In the genomic region with DNA sequence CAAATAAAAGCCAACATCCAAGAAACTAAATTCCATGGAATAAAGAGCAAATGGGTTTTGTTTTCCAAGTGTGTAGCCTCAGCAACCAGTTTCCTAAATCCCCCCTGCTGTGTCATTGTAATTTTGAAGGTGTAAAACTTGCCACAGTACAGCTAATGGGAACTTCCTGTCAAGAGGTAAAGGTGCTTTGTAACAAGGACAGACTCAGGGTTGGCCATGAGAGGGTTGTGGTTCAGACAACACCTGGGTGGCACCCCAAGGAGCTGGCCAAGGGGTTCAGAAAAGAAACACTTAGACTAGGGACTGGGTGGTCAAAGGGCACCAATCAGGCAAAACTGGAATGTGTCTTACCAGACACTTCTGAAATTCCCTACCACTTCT, we compare ENCODE assay signal across 20 cellular contexts. TPM values are rescaled to one million over a fixed set of nuclear protein-coding genes. Genes with fewer than 3 reads are reported as not detected.
DNase-seq lines count a peak whose midpoint lies in the region; ATAC-seq and TF ChIP-seq lines count a peak whose summit lies in the region.
"Had no signal": no experiment of that assay in that cellular context is flagged by ENCODE, and none has a peak within 500 bp of the region (broad histone marks: within the 10 kb centered on the region; RNA-seq: fewer than 3 reads in every experiment).

No MANE protein-coding gene starts in this region.

- H3K36me3 Mint-ChIP-seq in activated CD8-positive, alpha-beta T cell treated with anti-CD3 and anti-CD28 coated beads for 36 hours (ENCODE audit: low read depth), result peaks cover 58% of the 10 kb centered on the region

- no peak for TF ChIP-seq CTCF in A673 (conservative IDR thresholded peaks at IDR 0.05; ENCODE audit: low read depth, low read length)
- no peak for TF ChIP-seq CTCF in activated CD8-positive, alpha-beta T cell treated with anti-CD3 and anti-CD28 coated beads for 36 hours (IDR thresholded peaks at IDR 0.05)
- TF ChIP-seq CTCF in PC-9 (conservative IDR thresholded peaks at IDR 0.05), result no peak

- H3K27me3 ChIP-seq in A673 (replicated peaks; ENCODE audit: insufficient read depth, low read depth, low read length, poor library complexity) (no peaks in the 10 kb centered on the region), iPS DF 6.9 (ENCODE audit: control insufficient read depth, insufficient read depth, low read length) (no peaks in the 10 kb centered on the region), PC-9 (ENCODE audit: insufficient read depth, low read depth) (no peaks in the 10 kb centered on the region)
- H3K27me3 ChIP-seq: BE2C, uterus had no signal

- BruUV-seq in A673 (replicated peaks; lab: Mats Ljungman, UMichigan) (no TSS peak), PC-9 (replicated peaks; lab: Mats Ljungman, UMichigan) (no TSS peak)

- peak overlapping the region; percentile 43 for H3K27ac Mint-ChIP-seq in activated CD8-positive, alpha-beta T cell treated with anti-CD3 and anti-CD28 coated beads for 36 hours

- H3K4me2 ChIP-seq in PC-9, result no peak overlapping the region

- H3K9me3 Mint-ChIP-seq in activated CD8-positive, alpha-beta T cell treated with anti-CD3 and anti-CD28 coated beads for 36 hours, result no peaks in the 10 kb centered on the region
- H3K9me3 Mint-ChIP-seq: IgD-negative memory B cell, natural killer cell had no signal

- H3K4me1 ChIP-seq in A673 (ENCODE audit: insufficient read depth, low read length, poor library complexity, severe bottlenecking) (peaks cover 24% of the 10 kb centered on the region), iPS DF 6.9 (ENCODE audit: control insufficient read depth, insufficient read depth, low read length) (peaks cover 7% of the 10 kb centered on the region; the same call in 1 of the 2 replicates), PC-9 (replicated peaks; ENCODE audit: insufficient read depth) (no peaks in the 10 kb centered on the region)
- H3K4me1 ChIP-seq: BE2C, uterus had no signal

- intact Hi-C loops in A673 (cut with micrococcal nuclease; ENCODE audit: unreplicated experiment), result no loop called here
- intact Hi-C loops in activated CD8-positive, alpha-beta T cell treated with anti-CD3 and anti-CD28 coated beads for 36 hours (cut with micrococcal nuclease), result no loop called here
- intact Hi-C loops in PC-9 (cut with micrococcal nuclease; ENCODE audit: unreplicated experiment), result no loop called here

- no peak for ATAC-seq in activated CD8-positive, alpha-beta T cell treated with anti-CD3 and anti-CD28 coated beads for 36 hours
- ATAC-seq in HG03354 (IDR thresholded peaks at IDR 0.05; ENCODE audit: poor library complexity, severe bottlenecking, unreplicated experiment), result no peak
- ATAC-seq: natural killer cell, right cardiac atrium had no signal

- CTCF ChIA-PET in A673 (lab: Charles Lee), result no interaction called here
- CTCF ChIA-PET in activated CD8-positive, alpha-beta T cell treated with anti-CD3 and anti-CD28 coated beads for 36 hours (lab: Charles Lee), result no interaction called here
- CTCF ChIA-PET in PC-9 (lab: Charles Lee), result no interaction called here

- no peaks in the 10 kb centered on the region for H3K79me2 ChIP-seq in PC-9 (ENCODE audit: low read depth)

- no peaks in the 10 kb centered on the region for H3K9me2 ChIP-seq in PC-9 (ENCODE audit: insufficient read depth)

- no peak overlapping the region for H2AFZ ChIP-seq in PC-9

- H3K4me3 Mint-ChIP-seq in activated CD8-positive, alpha-beta T cell treated with anti-CD3 and anti-CD28 coated beads for 36 hours, result no peak overlapping the region
- H3K4me3 Mint-ChIP-seq: natural killer cell had no signal

- H3K27me3 Mint-ChIP-seq in activated CD8-positive, alpha-beta T cell treated with anti-CD3 and anti-CD28 coated beads for 36 hours, result no peaks in the 10 kb centered on the region
- H3K27me3 Mint-ChIP-seq: IgD-negative memory B cell had no signal

- peak; percentile 7 for DNase-seq in A673 (ENCODE audit: low spot score)
- peak; percentile 12 for DNase-seq in COR-L47 (lab: John Stamatoyannopoulos, UW)
- DNase-seq in activated CD8-positive, alpha-beta T cell treated with anti-CD3 and anti-CD28 coated beads for 36 hours, result no peak
- DNase-seq in iPS DF 6.9 (ENCODE audit: low read depth, low spot score), result peak; percentile 72
- no peak for DNase-seq in T-helper 9 cell
- DNase-seq in PC-9, result no peak
- no peak for DNase-seq in NCI-H187 (lab: John Stamatoyannopoulos, UW)
- DNase-seq: activated CD4-positive, alpha-beta T cell treated with anti-CD3 and anti-CD28 coated beads for 48 hours; activated gamma-delta T cell treated with Interleukin-2 at 50 U/mL for 16 hours; BE2C; left ventricle myocardium superior; natural killer cell; NCI-H1436; NCI-H524 treated with DMSO at 0.1 percent for 48 hours; right cardiac atrium; stimulated activated CD4-positive, alpha-beta T cell treated with anti-CD3 and anti-CD28 coated beads, Interleukin-2, amount 100 ng/mL, for 48 hours; uterus had no signal

- H4K20me1 ChIP-seq in PC-9 (ENCODE audit: insufficient read depth), result no peaks in the 10 kb centered on the region

- no peaks in the 10 kb centered on the region for H3F3A ChIP-seq in PC-9 (ENCODE audit: insufficient read depth, low read depth)

- H3K27ac ChIP-seq in A673 (ENCODE audit: low read depth, low read length, poor library complexity, severe bottlenecking), result no peak overlapping the region
- H3K27ac ChIP-seq in iPS DF 6.9 (ENCODE audit: low read length), result peak overlapping the region; percentile 46
- no peak overlapping the region for H3K27ac ChIP-seq in PC-9
- H3K27ac ChIP-seq: epithelial cell of prostate, uterus had no signal

- H3K9me3 ChIP-seq in A673 (ENCODE audit: low read depth, low read length, poor library complexity, severe bottlenecking), result no peaks in the 10 kb centered on the region
- no peaks in the 10 kb centered on the region for H3K9me3 ChIP-seq in iPS DF 6.9 (ENCODE audit: control insufficient read depth, insufficient read depth, low read length)
- no peaks in the 10 kb centered on the region for H3K9me3 ChIP-seq in PC-9 (ENCODE audit: insufficient read depth, low read depth)
- H3K9me3 ChIP-seq: BE2C, uterus had no signal

- H3K4me3 ChIP-seq in A673 (ENCODE audit: low read depth, low read length, poor library complexity, severe bottlenecking) (no peak overlapping the region), iPS DF 6.9 (ENCODE audit: low read length) (no peak overlapping the region), PC-9 (no peak overlapping the region)
- H3K4me3 ChIP-seq: uterus had no signal

- POLR2A ChIA-PET in A673 (lab: Charles Lee; ENCODE audit: low non-redundant PET) (no interaction called here), PC-9 (lab: Charles Lee; ENCODE audit: unreplicated experiment) (no interaction called here)
- POLR2A ChIA-PET in activated CD8-positive, alpha-beta T cell treated with anti-CD3 and anti-CD28 coated beads for 36 hours (lab: Charles Lee), result no interaction called here

- H3K4me1 Mint-ChIP-seq in activated CD8-positive, alpha-beta T cell treated with anti-CD3 and anti-CD28 coated beads for 36 hours (ENCODE audit: low read depth), result peaks cover 3% of the 10 kb centered on the region
- H3K4me1 Mint-ChIP-seq: natural killer cell had no signal

- peaks cover 61% of the 10 kb centered on the region for H3K36me3 ChIP-seq in A673 (ENCODE audit: insufficient read depth, low read length, poor library complexity, severe bottlenecking)
- peaks cover 32% of the 10 kb centered on the region for H3K36me3 ChIP-seq in iPS DF 6.9 (ENCODE audit: control insufficient read depth, insufficient read depth, low read length)
- H3K36me3 ChIP-seq in PC-9 (ENCODE audit: low read depth), result no peaks in the 10 kb centered on the region
- H3K36me3 ChIP-seq: uterus had no signal

RNA-seq across cellular contexts. Expression of a gene that starts 52.4 kb away (rescaled TPM):
- total RNA-seq in A673 (2021), result 64.3 and 68.2 TPM in 2 replicates
- 10 to 100 TPM; 23.6 to 23.7 TPM for total RNA-seq in activated CD8-positive, alpha-beta T cell treated with anti-CD3 and anti-CD28 coated beads for 36 hours
- total RNA-seq in PC-9 (2021), result 16.7 and 24.2 TPM in 2 replicates

Comparison
In these comparisons a context has a peak if more than half of its experiments do, and no peak if none do; other contexts are left out.
1. DNase-seq: peak in A673 (single experiment), COR-L47 (single experiment) and iPS DF 6.9 (single experiment); none in activated CD8-positive, alpha-beta T cell treated with anti-CD3 and anti-CD28 coated beads for 36 hours (single experiment), T-helper 9 cell (single experiment), PC-9 (0 of 2) and NCI-H187 (0 of 2).